ENCODE assay signal across 8 cellular contexts in genomic region chr6:121437861-121438651, GRCh38. TPM values are rescaled to one million over a fixed set of nuclear protein-coding genes. Genes with fewer than 3 reads are reported as not detected.
DNase-seq lines count a peak whose midpoint lies in the region; ATAC-seq and TF ChIP-seq lines count a peak whose summit lies in the region.

No MANE protein-coding gene starts in this region.

- no peaks in the 10 kb centered on the region for H3K27me3 ChIP-seq in hepatocyte
- peaks cover 18 to 36% (median 30%) of the 10 kb centered on the region in 3 donors for H3K27me3 ChIP-seq in gastrocnemius medialis

- in situ Hi-C loops in gastrocnemius medialis (cut with MboI; ENCODE audit: low sequenced_read_pairs in 4 of 4), result loop anchor here in 2 of 4 donors (10.0 to 25.0 kb wide), 2 partner anchors 424 to 747 kb away; no protein-coding TSS in a partner anchor

- TF ChIP-seq POLR2A in gastrocnemius medialis (IDR thresholded peaks at IDR 0.05), result no peak

- H4K20me1 ChIP-seq in hepatocyte (ENCODE audit: insufficient read depth, poor library complexity, severe bottlenecking), result peaks cover 24% of the 10 kb centered on the region

- intact Hi-C loops in gastrocnemius medialis (cut with DNase I; ENCODE audit: low total_unique reads), result loop anchor here (5.0 to 10.0 kb wide), 3 partner anchors 69 to 937 kb away; no protein-coding TSS in a partner anchor

- 6% methylated on average over 17 of the region's 17 CpGs for WGBS in hepatocyte (ENCODE audit: low lambda C conversion rate, missing lambda C conversion rate)

- H3K4me1 ChIP-seq in HEK293 (ENCODE audit: control insufficient read depth, insufficient read depth, low read length) (peaks cover 3% of the 10 kb centered on the region; the same call in 1 of the 2 replicates), hepatocyte (ENCODE audit: insufficient read depth) (no peaks in the 10 kb centered on the region), gastrocnemius medialis (peaks cover 7 to 13% of the 10 kb centered on the region in 2 donors)

- H3K4me2 ChIP-seq in hepatocyte, result peak overlapping the region; percentile 77

- H3K9me3 Mint-ChIP-seq in activated naive CD8-positive, alpha-beta T cell (ENCODE audit: low read depth), result no peaks in the 10 kb centered on the region

- no peak overlapping the region for H3K27ac Mint-ChIP-seq in activated naive CD8-positive, alpha-beta T cell

- POLR2A ChIA-PET in HEK293 (lab: Yijun Ruan, JAX), result interaction anchor here (0.6 to 0.7 kb wide), 2 partner anchors 122 to 381 kb away, joined by 3 to 7 read pairs; no protein-coding TSS in a partner anchor

- H3K27ac ChIP-seq in HEK293 (ENCODE audit: extremely low read depth, low read depth, low read length) (peak overlapping the region; percentile 67), hepatocyte (peak overlapping the region; percentile 90), gastrocnemius medialis (peak overlapping the region; percentile 42 to 79 (median 77))

- H3K4me3 Mint-ChIP-seq in activated naive CD8-positive, alpha-beta T cell, result peak overlapping the region; percentile 85

- H3K27me3 Mint-ChIP-seq in activated naive CD8-positive, alpha-beta T cell, result peaks cover 20% of the 10 kb centered on the region

- peak overlapping the region; percentile 53 for H3K4me3 ChIP-seq in HEK293 (ENCODE audit: low read depth, low read length)
- peak overlapping the region; percentile 72 for H3K4me3 ChIP-seq in hepatocyte
- H3K4me3 ChIP-seq in gastrocnemius medialis, result peak overlapping the region; percentile 58 to 74 (median 64)

- peak overlapping the region; percentile 32 for H2AFZ ChIP-seq in hepatocyte

- H3K9me3 ChIP-seq in HEK293 (ENCODE audit: control insufficient read depth, insufficient read depth, low read depth, low read length) (no peaks in the 10 kb centered on the region), hepatocyte (ENCODE audit: low read depth) (no peaks in the 10 kb centered on the region), gastrocnemius medialis (no peaks in the 10 kb centered on the region)

- DNase-seq in hepatocyte (ENCODE audit: low spot score) (peak; percentile 26), gastrocnemius medialis (no peak), NCI-H1092 treated with DMSO at 0.1 percent for 48 hours (lab: John Stamatoyannopoulos, UW) (no peak), NCI-H2196 (lab: John Stamatoyannopoulos, UW; ENCODE audit: unreplicated experiment) (no peak), NCI-H2196 treated with DMSO at 0.1 percent for 48 hours (lab: John Stamatoyannopoulos, UW; ENCODE audit: unreplicated experiment) (no peak)

- no peak for TF ChIP-seq CTCF in HEK293 (tag by site-specific recombination; IDR thresholded peaks at IDR 0.05)
- TF ChIP-seq CTCF in hepatocyte (IDR thresholded peaks at IDR 0.05; ENCODE audit: poor library complexity), result no peak
- no peak for TF ChIP-seq CTCF in gastrocnemius medialis (IDR thresholded peaks at IDR 0.05 in 4 of 5, conservative IDR thresholded peaks at IDR 0.05 in 1 of 5)

- no peaks in the 10 kb centered on the region for H3K9me2 ChIP-seq in hepatocyte (replicated peaks; ENCODE audit: insufficient read depth)

- H3K36me3 ChIP-seq in HEK293 (ENCODE audit: control insufficient read depth in 2 of 2, insufficient read depth in 1 of 2, low read length in 2 of 2), result no peaks in the 10 kb centered on the region
- no peaks in the 10 kb centered on the region for H3K36me3 ChIP-seq in hepatocyte (replicated peaks; ENCODE audit: insufficient read depth, low read depth)
- no peaks in the 10 kb centered on the region for H3K36me3 ChIP-seq in gastrocnemius medialis

- CTCF ChIA-PET in HEK293 (lab: Yijun Ruan, JAX), result interaction anchor here (0.6 to 2.1 kb wide), 7 partner anchors 8 to 1608 kb away, joined by 3 to 8 read pairs (median 3); no protein-coding TSS in a partner anchor

- no peaks in the 10 kb centered on the region for H3K36me3 Mint-ChIP-seq in activated naive CD8-positive, alpha-beta T cell

- ATAC-seq in gastrocnemius medialis (peak in 1 of 2 donors; percentile 24), GM18502 (IDR thresholded peaks at IDR 0.05; ENCODE audit: poor library complexity, unreplicated experiment) (no peak)

- H3K4me1 Mint-ChIP-seq in activated naive CD8-positive, alpha-beta T cell (ENCODE audit: low read depth), result peaks cover 17% of the 10 kb centered on the region

- peaks cover 74% of the 10 kb centered on the region for H3K79me2 ChIP-seq in hepatocyte

TF ChIP-seq in HEK293, 187 proteins besides CTCF, POLR2A, EP300 and RAD21:
- TF ChIP-seq PRDM6 (tag by site-specific recombination; IDR thresholded peaks at IDR 0.05) (peak; percentile 29; the same call in 1 of the 2 replicates), MEIS1 (CRISPR knock-in tag; IDR thresholded peaks at IDR 0.05; ENCODE audit: borderline replicate concordance) (peak; percentile 52; the same call in 1 of the 2 replicates), PRDM10 (tag by site-specific recombination; IDR thresholded peaks at IDR 0.05) (peak; percentile 37), ZNF600 (tag by site-specific recombination; IDR thresholded peaks at IDR 0.05) (0 out of 2 replicates have a peak, but pooled peaks have one; percentile 36), MZF1 (tag by site-specific recombination; IDR thresholded peaks at IDR 0.05; ENCODE audit: borderline replicate concordance) (no peak), ZSCAN5A (tag by site-specific recombination; IDR thresholded peaks at IDR 0.05) (no peak)

RNA-seq across cellular contexts. Expression of gene GJA1, which starts 2.6 kb away (rescaled TPM):
- 248 and 266 TPM in 2 replicates for total RNA-seq in hepatocyte
- 86.0 and 91.5 TPM in 2 replicates for polyA plus RNA-seq in hepatocyte
- total RNA-seq in gastrocnemius medialis, result 10 to 100 TPM in 1 of 4 donors, 1 to 10 TPM in 3; 6.8 to 10.8 (median 9.2) TPM

Comparison
In these comparisons a context has a peak if more than half of its experiments do, and no peak if none do; other contexts are left out.
1. RNA of gene GJA1, which starts 2.6 kb away (total RNA-seq): 248 to 266 TPM in hepatocyte; 6.8 to 10.8 TPM in gastrocnemius medialis; every median in the first group is over 10 times any median in the second.
2. Peak in every context shown above with its lines, with median percentiles within 50 percentile points of each other: H3K27ac ChIP-seq and H3K4me3 ChIP-seq.